ENCODE assay signal across 8 cellular contexts in genomic region chr17:44123356-44124117, GRCh38. TPM values are rescaled to one million over a fixed set of nuclear protein-coding genes. Genes with fewer than 3 reads are reported as not detected.
DNase-seq lines count a peak whose midpoint lies in the region; ATAC-seq, FAIRE-seq and TF ChIP-seq lines count a peak whose summit lies in the region.

TSS of gene HDAC5 (minus strand) at chr17:44123641. CDS start at chr17:44117515, 6,126 bp downstream.

- peak within 1 kb of the TSS; percentile 83 for H3K4me3 ChIP-seq in WERI-Rb-1 (ENCODE audit: low read depth, low read length)
- peak within 1 kb of the TSS; percentile 93 to 99 (median 94) for H3K4me3 ChIP-seq in breast epithelium
- H3K4me3 ChIP-seq in small intestine (ENCODE audit: low read depth in 1 of 2, low read length in 2 of 2): peak within 1 kb of the TSS; percentile 76 to 84

- H3K4me1 ChIP-seq in breast epithelium (peaks cover 11 to 32% of the 10 kb centered on the region in 2 donors), small intestine (ENCODE audit: control insufficient read depth in 2 of 2, insufficient read depth in 1 of 2, low read depth in 1 of 2, low read length in 1 of 2) (peaks cover 0 to 6% of the 10 kb centered on the region in 2 donors)

- H3K9me3 ChIP-seq in WERI-Rb-1 (ENCODE audit: severe bottlenecking): no peaks in the 10 kb centered on the region
- H3K9me3 ChIP-seq in breast epithelium: no peaks in the 10 kb centered on the region
- no peaks in the 10 kb centered on the region for H3K9me3 ChIP-seq in small intestine (ENCODE audit: control insufficient read depth, low read depth)

- ATAC-seq in GM18907 (IDR thresholded peaks at IDR 0.05; ENCODE audit: unreplicated experiment) (peak; percentile 89), HG03139 (IDR thresholded peaks at IDR 0.05; ENCODE audit: unreplicated experiment) (peak; percentile 82)

- intact Hi-C loops in breast epithelium (cut with DNase I; ENCODE audit: low total_unique reads): no loop called here

- H3K36me3 ChIP-seq in WERI-Rb-1: peaks cover 12% of the 10 kb centered on the region
- no peaks in the 10 kb centered on the region for H3K36me3 ChIP-seq in breast epithelium
- no peaks in the 10 kb centered on the region for H3K36me3 ChIP-seq in small intestine (ENCODE audit: control insufficient read depth in 2 of 2, insufficient read depth in 2 of 2, low read length in 2 of 2)

- no peak for FAIRE-seq in small intestine (lab: Jason Lieb, UNC)

- peak; percentile 25 for TF ChIP-seq POLR2A in breast epithelium (IDR thresholded peaks at IDR 0.05)

- H3K27me3 ChIP-seq in WERI-Rb-1 (ENCODE audit: insufficient read depth, low read depth, severe bottlenecking): no peaks in the 10 kb centered on the region
- no peaks in the 10 kb centered on the region for H3K27me3 ChIP-seq in breast epithelium
- no peaks in the 10 kb centered on the region for H3K27me3 ChIP-seq in small intestine (ENCODE audit: control insufficient read depth in 2 of 2, insufficient read depth in 2 of 2, low read length in 2 of 2)

- TF ChIP-seq CTCF in WERI-Rb-1 (IDR thresholded peaks at IDR 0.05; ENCODE audit: low read depth, low read length): peak; percentile 67
- TF ChIP-seq CTCF in breast epithelium (IDR thresholded peaks at IDR 0.05): peak; percentile 52 to 58 (median 52)

- peak within 1 kb of the TSS; percentile 90 for H3K27ac ChIP-seq in WERI-Rb-1
- H3K27ac ChIP-seq in breast epithelium: peak within 1 kb of the TSS; percentile 96 to 97
- H3K27ac ChIP-seq in small intestine (ENCODE audit: low read depth in 1 of 2, low read length in 1 of 2): peak within 1 kb of the TSS; percentile 53 to 97

- WGBS in small intestine, 3 donors: 0 to 1% (median 0%) methylated on average over 29 to 78 of the region's 78 CpGs

- DNase-seq in AG08395 (ENCODE audit: low spot score) (peak; percentile 97), NCI-H2196 treated with DMSO at 0.1 percent for 48 hours (lab: John Stamatoyannopoulos, UW; ENCODE audit: unreplicated experiment) (peak; percentile 76), WERI-Rb-1 (peak; percentile 99), breast epithelium (ENCODE audit: low spot score in 2 of 2) (peak; percentile 95 to 96), iPS-NIHi11 (ENCODE audit: low spot score) (peak; percentile 93), small intestine (peak; percentile 93)

RNA-seq across cellular contexts. Expression of gene HDAC5, which starts in this region (rescaled TPM):
- total RNA-seq in breast epithelium: 10 to 100 TPM; 66.5 to 79.3 (median 75.4) TPM
- polyA plus RNA-seq in small intestine: 10 to 100 TPM; 10.1 to 18.7 (median 15.9) TPM

Comparison
In these comparisons a context has a peak if more than half of its experiments do, and no peak if none do; other contexts are left out.
1. Peak in every context shown above with its lines: DNase-seq, ATAC-seq, H3K4me3 ChIP-seq and H3K27ac ChIP-seq.